ENCODE assay signal across 34 cellular contexts in genomic region chr11:111392552-111392951, GRCh38. TPM values are rescaled to one million over a fixed set of nuclear protein-coding genes. Genes with fewer than 3 reads are reported as not detected.
"Had no signal": no experiment of that assay in that cellular context is flagged by ENCODE, and none has a peak within 500 bp of the region (broad histone marks: within the 10 kb centered on the region; RNA-seq: fewer than 3 reads in every experiment).

No MANE protein-coding gene starts in this region.

- H3K27me3 Mint-ChIP-seq: activated CD4-positive, alpha-beta T cell treated with anti-CD3 and anti-CD28 coated beads for 36 hours; activated CD4-positive, alpha-beta T cell treated with anti-CD3 and anti-CD28 coated beads, Interleukin-2, amount 10 ng/mL, durations not matched to agents 24 days and 14 days; activated naive CD4-positive, alpha-beta T cell treated with anti-CD3 and anti-CD28 coated beads, Interleukin-2, amount 10 ng/mL, durations not matched to agents 7 days and 5 days; activated naive CD8-positive, alpha-beta T cell treated with anti-CD3 and anti-CD28 coated beads, Interleukin-2, amount 10 ng/mL, durations not matched to agents 7 days and 5 days had no signal

- H3K36me3 ChIP-seq: ascending aorta, breast epithelium, cardiac muscle cell, esophagus squamous epithelium, gastroesophageal sphincter, heart right ventricle had no signal

- DNase-seq: activated CD4-positive, alpha-beta memory T cell treated with anti-CD3 and anti-CD28 coated beads for 36 hours; activated CD4-positive, alpha-beta T cell treated with anti-CD3 and anti-CD28 coated beads for 36 hours; activated CD4-positive, alpha-beta T cell treated with anti-CD3 and anti-CD28 coated beads, Interleukin-2, amount 10 ng/mL, durations not matched to agents 24 days and 14 days; activated CD4-positive, CD25-positive, alpha-beta regulatory T cell; activated CD4-positive, CD25-positive, alpha-beta regulatory T cell treated with anti-CD3 and anti-CD28 coated beads, Interleukin-2, amount 50 U/mL, for 72 hours; activated CD8-positive, alpha-beta memory T cell treated with anti-CD3 and anti-CD28 coated beads, Interleukin-2, amount 10 ng/mL, durations not matched to agents 7 days and 5 days; activated CD8-positive, alpha-beta memory T cell treated with anti-CD3 and anti-CD28 coated beads, Interleukin-2, amount 50 U/mL, for 4 hours; activated CD8-positive, alpha-beta T cell treated with anti-CD3 and anti-CD28 coated beads, Interleukin-2, amount 10 ng/mL, durations not matched to agents 7 days and 5 days; activated gamma-delta T cell; activated naive CD4-positive, alpha-beta T cell; activated naive CD4-positive, alpha-beta T cell treated with anti-CD3 and anti-CD28 coated beads, Interleukin-2, amount 10 ng/mL, durations not matched to agents 7 days and 5 days; activated naive CD8-positive, alpha-beta T cell treated with anti-CD3 and anti-CD28 coated beads, Interleukin-2, amount 10 ng/mL, durations not matched to agents 7 days and 5 days; activated T-cell treated with anti-CD3 and anti-CD28 coated beads, Interleukin-2, amount 50 U/mL, for 1 hour; activated T-cell treated with anti-CD3 and anti-CD28 coated beads, Interleukin-2, amount 50 U/mL, for 48 hours; central memory CD4-positive, alpha-beta T cell; cerebellar nuclear complex; cortex of kidney; dermis blood vessel endothelial cell; effector CD4-positive, alpha-beta T cell; esophagus squamous epithelium; foreskin melanocyte; heart right ventricle had no signal

- H3K4me1 Mint-ChIP-seq: activated CD8-positive, alpha-beta memory T cell treated with anti-CD3 and anti-CD28 coated beads, Interleukin-2, amount 10 ng/mL, durations not matched to agents 7 days and 5 days had no signal

- H3K27me3 ChIP-seq: ascending aorta, breast epithelium, cardiac muscle cell, esophagus squamous epithelium, gastroesophageal sphincter had no signal

- H3K36me3 Mint-ChIP-seq: activated CD4-positive, alpha-beta memory T cell treated with anti-CD3 and anti-CD28 coated beads for 36 hours; activated CD8-positive, alpha-beta memory T cell treated with anti-CD3 and anti-CD28 coated beads, Interleukin-2, amount 10 ng/mL, durations not matched to agents 7 days and 5 days; activated naive CD4-positive, alpha-beta T cell treated with anti-CD3 and anti-CD28 coated beads, Interleukin-2, amount 10 ng/mL, durations not matched to agents 7 days and 5 days; activated naive CD4-positive, alpha-beta T cell treated with anti-CD3 and anti-CD28 coated beads, Interleukin-2, amount 50 U/mL, for 72 hours; brain had no signal

- H3K4me3 ChIP-seq: ascending aorta, breast epithelium, cardiac muscle cell, esophagus squamous epithelium, gastroesophageal sphincter, heart right ventricle had no signal

- H3K9me3 ChIP-seq: ascending aorta, breast epithelium, esophagus squamous epithelium, gastroesophageal sphincter, heart right ventricle had no signal

- H3K9me3 Mint-ChIP-seq: activated CD4-positive, alpha-beta memory T cell treated with anti-CD3 and anti-CD28 coated beads for 36 hours; activated T-helper 1 cell treated with anti-CD3 and anti-CD28 coated beads, Interleukin-12 subunit alpha, Interleukin-12 subunit beta, Interleukin-2, Interleukin-4 antibody, amounts not matched to agents 30 ng/mL and 10 ng/mL and 1 ng/mL, durations not matched to agents 14 hours and 24 hours and 36 hours; brain had no signal

- H3K4me1 ChIP-seq: ascending aorta, gastroesophageal sphincter, heart right ventricle had no signal

- H3K27ac Mint-ChIP-seq: activated CD4-positive, alpha-beta memory T cell treated with anti-CD3 and anti-CD28 coated beads for 36 hours; activated CD4-positive, alpha-beta T cell treated with anti-CD3 and anti-CD28 coated beads for 36 hours; activated CD4-positive, alpha-beta T cell treated with anti-CD3 and anti-CD28 coated beads, Interleukin-2, amount 10 ng/mL, durations not matched to agents 24 days and 14 days; activated CD8-positive, alpha-beta memory T cell treated with anti-CD3 and anti-CD28 coated beads, Interleukin-2, amount 10 ng/mL, durations not matched to agents 7 days and 5 days; activated CD8-positive, alpha-beta T cell treated with anti-CD3 and anti-CD28 coated beads, Interleukin-2, amount 10 ng/mL, durations not matched to agents 7 days and 5 days; activated naive CD4-positive, alpha-beta T cell treated with anti-CD3 and anti-CD28 coated beads, Interleukin-2, amount 10 ng/mL, durations not matched to agents 7 days and 5 days; activated naive CD4-positive, alpha-beta T cell treated with anti-CD3 and anti-CD28 coated beads, Interleukin-2, amount 50 U/mL, for 72 hours; activated naive CD8-positive, alpha-beta T cell treated with anti-CD3 and anti-CD28 coated beads, Interleukin-2, amount 10 ng/mL, durations not matched to agents 7 days and 5 days; activated T-helper 1 cell treated with anti-CD3 and anti-CD28 coated beads, Interleukin-12 subunit alpha, Interleukin-12 subunit beta, Interleukin-2, Interleukin-4 antibody, amounts not matched to agents 30 ng/mL and 10 ng/mL and 1 ng/mL, durations not matched to agents 14 hours and 24 hours and 36 hours; brain had no signal

- ATAC-seq: activated CD8-positive, alpha-beta memory T cell treated with anti-CD3 and anti-CD28 coated beads, Interleukin-2, amount 10 ng/mL, durations not matched to agents 7 days and 5 days; activated CD8-positive, alpha-beta T cell treated with anti-CD3 and anti-CD28 coated beads, Interleukin-2, amount 10 ng/mL, durations not matched to agents 7 days and 5 days; gastroesophageal sphincter; heart right ventricle had no signal

- H3K27ac ChIP-seq: ascending aorta, breast epithelium, cardiac muscle cell, epithelial cell of prostate, esophagus squamous epithelium, gastroesophageal sphincter, heart right ventricle had no signal

- H3K4me3 Mint-ChIP-seq: activated CD4-positive, alpha-beta memory T cell treated with anti-CD3 and anti-CD28 coated beads for 36 hours; activated CD4-positive, alpha-beta T cell treated with anti-CD3 and anti-CD28 coated beads for 36 hours; activated CD4-positive, alpha-beta T cell treated with anti-CD3 and anti-CD28 coated beads, Interleukin-2, amount 10 ng/mL, durations not matched to agents 24 days and 14 days; activated CD8-positive, alpha-beta memory T cell treated with anti-CD3 and anti-CD28 coated beads, Interleukin-2, amount 10 ng/mL, durations not matched to agents 7 days and 5 days; activated CD8-positive, alpha-beta T cell treated with anti-CD3 and anti-CD28 coated beads, Interleukin-2, amount 10 ng/mL, durations not matched to agents 7 days and 5 days; activated naive CD4-positive, alpha-beta T cell treated with anti-CD3 and anti-CD28 coated beads, Interleukin-2, amount 10 ng/mL, durations not matched to agents 7 days and 5 days; activated naive CD8-positive, alpha-beta T cell treated with anti-CD3 and anti-CD28 coated beads, Interleukin-2, amount 10 ng/mL, durations not matched to agents 7 days and 5 days; activated T-helper 1 cell treated with anti-CD3 and anti-CD28 coated beads, Interleukin-12 subunit alpha, Interleukin-12 subunit beta, Interleukin-2, Interleukin-4 antibody, amounts not matched to agents 30 ng/mL and 10 ng/mL and 1 ng/mL, durations not matched to agents 14 hours and 24 hours and 36 hours; brain had no signal

RNA-seq across cellular contexts. Expression of gene POU2AF1, which starts 13.5 kb away (rescaled TPM):
- total RNA-seq: cardiac muscle cell, dermis blood vessel endothelial cell, endothelial cell of umbilical vein, fibroblast of villous mesenchyme, glomerular endothelial cell had no signal
- polyA plus RNA-seq: cardiac muscle cell, endothelial cell of umbilical vein, fibroblast of lung had no signal
